Comparison of ENCODE assay signal across 9 cellular contexts in genomic region chr19:39497850-39498261, GRCh38. TPM values are rescaled to one million over a fixed set of nuclear protein-coding genes. Genes with fewer than 3 reads are reported as not detected.
DNase-seq lines count a peak whose midpoint lies in the region; ATAC-seq and TF ChIP-seq lines count a peak whose summit lies in the region.
"Had no signal": no experiment of that assay in that cellular context is flagged by ENCODE, and none has a peak within 500 bp of the region (broad histone marks: within the 10 kb centered on the region; RNA-seq: fewer than 3 reads in every experiment).

No MANE protein-coding gene starts in this region.

- H3K36me3 ChIP-seq in HEK293 (ENCODE audit: control insufficient read depth in 2 of 2, insufficient read depth in 1 of 2, low read length in 2 of 2): peaks cover 0 to under 1% of the 10 kb centered on the region in 2 experiments; a peak in 1 of 3 replicates
- no peaks in the 10 kb centered on the region for H3K36me3 ChIP-seq in kidney epithelial cell (ENCODE audit: control insufficient read depth, insufficient read depth, low read length)

- peak; percentile 21 for TF ChIP-seq CTCF in CD4-positive, alpha-beta T cell (IDR thresholded peaks at IDR 0.05)
- TF ChIP-seq CTCF in HEK293 (tag by site-specific recombination; IDR thresholded peaks at IDR 0.05) (peak; percentile 99), kidney epithelial cell (IDR thresholded peaks at IDR 0.05; ENCODE audit: insufficient read depth, low read length, poor library complexity, severe bottlenecking) (peak; percentile 57), type B pancreatic cell (conservative IDR thresholded peaks at IDR 0.05) (peak; percentile 51)

- intact Hi-C loops in CD4-positive, alpha-beta T cell (cut with DNase I, micrococcal nuclease): no loop called here

- no peak for DNase-seq in CD4-positive, alpha-beta T cell
- DNase-seq in NCI-H524 treated with DMSO at 0.1 percent for 48 hours (lab: John Stamatoyannopoulos, UW) (peak; percentile 91), kidney epithelial cell (ENCODE audit: low read depth) (no peak), type B pancreatic cell (ENCODE audit: extremely low spot score, unreplicated experiment) (peak; percentile 82), GM19240 (ENCODE audit: insufficient read length, low spot score) (no peak)
- DNase-seq in activated naive CD8-positive, alpha-beta T cell treated with anti-CD3 and anti-CD28 coated beads, Interleukin-2, amount 50 U/mL, for 24 hours: peak; percentile 41

- no peaks in the 10 kb centered on the region for H3K9me3 ChIP-seq in CD4-positive, alpha-beta T cell (ENCODE audit: control insufficient read depth, low read length)
- H3K9me3 ChIP-seq in HEK293 (ENCODE audit: control insufficient read depth, insufficient read depth, low read depth, low read length): no peaks in the 10 kb centered on the region

- H3K4me3 ChIP-seq in HEK293 (ENCODE audit: low read depth, low read length): no peak overlapping the region
- no peak overlapping the region for H3K4me3 ChIP-seq in kidney epithelial cell (ENCODE audit: low read depth, low read length)

- peaks cover 16% of the 10 kb centered on the region for H3K4me1 ChIP-seq in HEK293 (ENCODE audit: control insufficient read depth, insufficient read depth, low read length)

- ATAC-seq in CD4-positive, alpha-beta T cell (ENCODE audit: poor library complexity): no peak
- peak; percentile 37 for ATAC-seq in activated naive CD8-positive, alpha-beta T cell treated with anti-CD3 and anti-CD28 coated beads, Interleukin-2, amount 50 U/mL, for 24 hours
- no peak for ATAC-seq in HG02678 (IDR thresholded peaks at IDR 0.05; ENCODE audit: unreplicated experiment)

- no peak overlapping the region for H3K27ac Mint-ChIP-seq in CD4-positive, alpha-beta T cell
- H3K27ac Mint-ChIP-seq in activated naive CD8-positive, alpha-beta T cell treated with anti-CD3 and anti-CD28 coated beads, Interleukin-2, amount 50 U/mL, for 24 hours: no peak overlapping the region
- H3K27ac Mint-ChIP-seq in type B pancreatic cell: peak overlapping the region; percentile 67

- H3K27ac ChIP-seq in CD4-positive, alpha-beta T cell (ENCODE audit: low read depth, low read length): no peak overlapping the region
- peak overlapping the region; percentile 2; the same call in 1 of the 2 replicates for H3K27ac ChIP-seq in HEK293 (ENCODE audit: extremely low read depth, low read depth, low read length)

- POLR2A ChIA-PET in CD4-positive, alpha-beta T cell (lab: Charles Lee): interaction anchor here (0.8 to 1.1 kb wide), 2 partner anchors 16 to 17 kb away, joined by 3 to 5 read pairs; partner anchors contain the start of gene TIMM50
- POLR2A ChIA-PET in HEK293 (lab: Yijun Ruan, JAX): interaction anchor here (0.5 to 3.5 kb wide), 14 partner anchors 9 to 829 kb away, joined by 3 to 29 read pairs (median 5); partner anchors contain the start of genes EID2B, RPS16, SUPT5H and TIMM50

- CTCF ChIA-PET in CD4-positive, alpha-beta T cell (lab: Charles Lee): interaction anchor here (1.0 to 1.8 kb wide), 3 partner anchors 24 to 174 kb away, joined by 4 to 8 read pairs (median 4); partner anchors contain the start of gene EID2B
- CTCF ChIA-PET in HEK293 (lab: Yijun Ruan, JAX): interaction anchor here (0.5 to 4.9 kb wide), 28 partner anchors 11 to 570 kb away, joined by 3 to 59 read pairs (median 4); partner anchors contain the start of genes EID2, EID2B, RPS16 and TIMM50

- H3K4me1 Mint-ChIP-seq in CD4-positive, alpha-beta T cell (ENCODE audit: low read depth): peaks cover 16% of the 10 kb centered on the region
- peaks cover 16% of the 10 kb centered on the region for H3K4me1 Mint-ChIP-seq in activated naive CD8-positive, alpha-beta T cell treated with anti-CD3 and anti-CD28 coated beads, Interleukin-2, amount 50 U/mL, for 24 hours
- H3K4me1 Mint-ChIP-seq in type B pancreatic cell (ENCODE audit: unreplicated experiment): peaks cover 9% of the 10 kb centered on the region

- no peaks in the 10 kb centered on the region for H3K9me3 Mint-ChIP-seq in CD4-positive, alpha-beta T cell
- H3K9me3 Mint-ChIP-seq in activated naive CD8-positive, alpha-beta T cell treated with anti-CD3 and anti-CD28 coated beads, Interleukin-2, amount 50 U/mL, for 24 hours: no peaks in the 10 kb centered on the region
- H3K9me3 Mint-ChIP-seq in type B pancreatic cell: no peaks in the 10 kb centered on the region

- peaks cover 44% of the 10 kb centered on the region for H3K27me3 Mint-ChIP-seq in CD4-positive, alpha-beta T cell
- H3K27me3 Mint-ChIP-seq in activated naive CD8-positive, alpha-beta T cell treated with anti-CD3 and anti-CD28 coated beads, Interleukin-2, amount 50 U/mL, for 24 hours: peaks cover 40% of the 10 kb centered on the region
- peaks cover 55% of the 10 kb centered on the region for H3K27me3 Mint-ChIP-seq in type B pancreatic cell

- peaks cover 45% of the 10 kb centered on the region for H3K27me3 ChIP-seq in CD4-positive, alpha-beta T cell (ENCODE audit: control insufficient read depth, insufficient read depth, low read length)
- H3K27me3 ChIP-seq in kidney epithelial cell (ENCODE audit: control insufficient read depth, insufficient read depth, low read length): peaks cover 45% of the 10 kb centered on the region

- H3K36me3 Mint-ChIP-seq in CD4-positive, alpha-beta T cell (ENCODE audit: low read depth): peaks cover 2% of the 10 kb centered on the region
- H3K36me3 Mint-ChIP-seq in activated naive CD8-positive, alpha-beta T cell treated with anti-CD3 and anti-CD28 coated beads, Interleukin-2, amount 50 U/mL, for 24 hours (ENCODE audit: low read depth): no peaks in the 10 kb centered on the region
- peaks cover 3% of the 10 kb centered on the region for H3K36me3 Mint-ChIP-seq in type B pancreatic cell

- no peak overlapping the region for H3K4me3 Mint-ChIP-seq in CD4-positive, alpha-beta T cell
- peak overlapping the region; percentile 59 for H3K4me3 Mint-ChIP-seq in activated naive CD8-positive, alpha-beta T cell treated with anti-CD3 and anti-CD28 coated beads, Interleukin-2, amount 50 U/mL, for 24 hours
- H3K4me3 Mint-ChIP-seq in type B pancreatic cell: peak overlapping the region; percentile 78

TF ChIP-seq in HEK293, 187 proteins besides CTCF, POLR2A, EP300 and RAD21 (continues in another document):
- TF ChIP-seq ZNF654 (tag by site-specific recombination; IDR thresholded peaks at IDR 0.05; ENCODE audit: low read depth) (peak; percentile 65), ZNF776 (tag by site-specific recombination; IDR thresholded peaks at IDR 0.05; ENCODE audit: borderline replicate concordance) (0 out of 2 replicates have a peak, but pooled peaks have one; percentile 84), IKZF3 (tag by site-specific recombination; IDR thresholded peaks at IDR 0.05) (peak; percentile 87), ZBTB10 (tag by site-specific recombination; IDR thresholded peaks at IDR 0.05) (peak; percentile 59; the same call in 1 of the 2 replicates), ZNF792 (tag by site-specific recombination; IDR thresholded peaks at IDR 0.05) (no peak), ZBTB44 (tag by site-specific recombination; IDR thresholded peaks at IDR 0.05) (peak; percentile 55; the same call in 1 of the 2 replicates), KLF9 (tag by site-specific recombination; IDR thresholded peaks at IDR 0.05; ENCODE audit: low read depth) (peak; percentile 65; the same call in 1 of the 2 replicates), ZNF561 (tag by site-specific recombination; IDR thresholded peaks at IDR 0.05; ENCODE audit: borderline replicate concordance) (peak; percentile 65; the same call in 1 of the 2 replicates), EGR2 (tag by site-specific recombination; IDR thresholded peaks at IDR 0.05; ENCODE audit: low read depth) (no peak)

RNA-seq across cellular contexts. Expression of gene DLL3, which starts 0.9 kb away (rescaled TPM):
- total RNA-seq in CD4-positive, alpha-beta T cell: not detected
- total RNA-seq in kidney epithelial cell (2.4 and 4.7 TPM in 2 replicates), type B pancreatic cell (ENCODE audit: low replicate concordance) (0.74 and 2.7 TPM in 2 replicates)

RNA-seq across cellular contexts. Expression of gene SELENOV, which starts 17.1 kb away (rescaled TPM):
- total RNA-seq in CD4-positive, alpha-beta T cell: not detected
- total RNA-seq in kidney epithelial cell: 0.27 and 0.42 TPM in 2 replicates
- total RNA-seq in type B pancreatic cell (ENCODE audit: low replicate concordance): 1.1 TPM in 1 of 2 replicates, not detected in the other
- total RNA-seq: myocyte had no signal

RNA-seq across cellular contexts. Expression of gene TIMM50, which starts 17.2 kb away (rescaled TPM):
- 10 to 100 TPM; 38.3 to 43.4 TPM for total RNA-seq in CD4-positive, alpha-beta T cell
- 89.0 and 94.3 TPM in 2 replicates for total RNA-seq in kidney epithelial cell
- 63.6 and 82.2 TPM in 2 replicates for total RNA-seq in type B pancreatic cell (ENCODE audit: low replicate concordance)

RNA-seq across cellular contexts. Expression of gene EID2B, which starts 34.8 kb away (rescaled TPM):
- total RNA-seq in CD4-positive, alpha-beta T cell: 1 to 10 TPM; 5.0 to 5.1 TPM
- total RNA-seq in kidney epithelial cell (1.3 and 3.1 TPM in 2 replicates), type B pancreatic cell (ENCODE audit: low replicate concordance) (1.1 and 4.8 TPM in 2 replicates)

RNA-seq across cellular contexts. Expression of gene EID2, which starts 42.1 kb away (rescaled TPM):
- 10 to 100 TPM; 17.2 to 18.1 TPM for total RNA-seq in CD4-positive, alpha-beta T cell
- total RNA-seq in kidney epithelial cell (11.6 and 14.4 TPM in 2 replicates), type B pancreatic cell (ENCODE audit: low replicate concordance) (15.3 and 19.2 TPM in 2 replicates)

Comparison
In these comparisons a context has a peak if more than half of its experiments do, and no peak if none do; other contexts are left out.
1. DNase-seq: peak in NCI-H524 treated with DMSO at 0.1 percent for 48 hours (single experiment), activated naive CD8-positive, alpha-beta T cell treated with anti-CD3 and anti-CD28 coated beads, Interleukin-2, amount 50 U/mL, for 24 hours (single experiment) and type B pancreatic cell (single experiment); none in CD4-positive, alpha-beta T cell (0 of 10), kidney epithelial cell (single experiment) and GM19240 (single experiment).
2. CTCF ChIP-seq: peak in every context shown above with its lines; median percentile 99 in HEK293; 57 in kidney epithelial cell; 51 in type B pancreatic cell; 21 in CD4-positive, alpha-beta T cell.